ENCODE assay signal across 9 cellular contexts in the genomic region with DNA sequence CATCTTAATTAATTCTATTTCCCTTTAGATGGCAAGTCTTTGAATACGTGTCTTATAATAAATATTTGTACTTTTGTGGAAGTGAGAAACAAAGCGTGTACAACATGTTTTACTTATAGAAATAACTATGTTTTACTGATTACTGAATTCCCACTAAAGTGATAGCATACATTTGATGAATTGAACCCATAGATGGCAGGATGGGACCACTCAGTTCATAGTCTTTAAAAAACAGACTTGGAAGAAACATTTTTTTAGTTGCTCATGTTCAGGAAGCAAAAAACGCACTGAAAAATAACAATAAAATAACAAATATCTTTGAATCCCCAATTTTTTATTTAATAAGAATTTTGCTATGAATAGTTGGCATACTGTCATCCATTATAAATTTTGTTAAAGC.
DNase-seq lines count a peak whose midpoint lies in the region; ATAC-seq and TF ChIP-seq lines count a peak whose summit lies in the region.
"Had no signal": no experiment of that assay in that cellular context is flagged by ENCODE, and none has a peak within 500 bp of the region (broad histone marks: within the 10 kb centered on the region; RNA-seq: fewer than 3 reads in every experiment).

No MANE protein-coding gene starts in this region.

- intact Hi-C loops in aorta (cut with DNase I): no loop called here

- H3K27me3 ChIP-seq in Loucy (ENCODE audit: insufficient read depth, low read length, poor library complexity, severe bottlenecking): no peaks in the 10 kb centered on the region
- no peaks in the 10 kb centered on the region for H3K27me3 ChIP-seq in aorta (ENCODE audit: control insufficient read depth in 1 of 2, insufficient read depth in 2 of 2, low read length in 1 of 2)

- H3K4me1 ChIP-seq in Loucy (ENCODE audit: insufficient read depth, low read length, poor library complexity, severe bottlenecking) (no peaks in the 10 kb centered on the region), aorta (ENCODE audit: control insufficient read depth in 1 of 2, insufficient read depth in 2 of 2, low read length in 2 of 2) (no peaks in the 10 kb centered on the region)

- TF ChIP-seq CTCF in Loucy (conservative IDR thresholded peaks at IDR 0.05; ENCODE audit: low read length): peak; percentile 73
- peak; percentile 59 to 68 for TF ChIP-seq CTCF in brain (conservative IDR thresholded peaks at IDR 0.05)

- no peaks in the 10 kb centered on the region for H3K9me3 Mint-ChIP-seq in brain

- H3K36me3 ChIP-seq in Loucy (ENCODE audit: insufficient read depth, low read length): no peaks in the 10 kb centered on the region
- no peaks in the 10 kb centered on the region for H3K36me3 ChIP-seq in aorta (ENCODE audit: control insufficient read depth in 1 of 2, insufficient read depth in 2 of 2, low read length in 1 of 2)

- no peaks in the 10 kb centered on the region for H3K79me2 ChIP-seq in Loucy (ENCODE audit: insufficient read depth, low read length)

- DNase-seq in DMS153 (lab: John Stamatoyannopoulos, UW): peak; percentile 23
- DNase-seq in medulla oblongata (ENCODE audit: extremely low spot score): peak; percentile 58
- no peak for DNase-seq in aorta
- no peak for DNase-seq in T-helper 1 cell

- H3K9ac ChIP-seq in Loucy (ENCODE audit: low read depth, low read length, poor library complexity, severe bottlenecking): no peak overlapping the region

- 43% methylated on average over 3 of the region's 3 CpGs for WGBS in aorta, 2 donors

- no peak overlapping the region for H3K4me3 Mint-ChIP-seq in brain

- H2AFZ ChIP-seq in Loucy (ENCODE audit: low read length): no peak overlapping the region

- H3K9me3 ChIP-seq in Loucy (ENCODE audit: insufficient read depth, low read depth, low read length): no peaks in the 10 kb centered on the region
- no peaks in the 10 kb centered on the region for H3K9me3 ChIP-seq in aorta (ENCODE audit: control insufficient read depth, low read length)

- no peak overlapping the region for H3K4me2 ChIP-seq in Loucy (ENCODE audit: low read depth, low read length, poor library complexity, severe bottlenecking)

- no peaks in the 10 kb centered on the region for H3F3A ChIP-seq in Loucy (ENCODE audit: low read depth)

- H3K27ac ChIP-seq in aorta (ENCODE audit: low read depth in 1 of 2, low read length in 2 of 2): no peak overlapping the region

- no peaks in the 10 kb centered on the region for H3K27me3 Mint-ChIP-seq in brain

- ATAC-seq in aorta (ENCODE audit: low FRiP score): no peak
- no peak for ATAC-seq in GM19397 (IDR thresholded peaks at IDR 0.05; ENCODE audit: unreplicated experiment)
- ATAC-seq in HG03439 (IDR thresholded peaks at IDR 0.05; ENCODE audit: unreplicated experiment): no peak
- ATAC-seq: K562 had no signal

- no peaks in the 10 kb centered on the region for H3K9me2 ChIP-seq in Loucy (replicated peaks; ENCODE audit: low read depth, low read length)

- H3K36me3 Mint-ChIP-seq in brain: peaks cover 4% of the 10 kb centered on the region

- no peaks in the 10 kb centered on the region for H4K20me1 ChIP-seq in Loucy (ENCODE audit: insufficient read depth, low read length, poor library complexity, severe bottlenecking)

- H3K4me3 ChIP-seq in Loucy (ENCODE audit: low read length, poor library complexity, severe bottlenecking) (no peak overlapping the region), aorta (ENCODE audit: low read length in 2 of 2) (no peak overlapping the region)
- H3K4me3 ChIP-seq: K562 had no signal

- peak overlapping the region in 1 of 5 experiments; percentile 39 for H3K27ac Mint-ChIP-seq in brain

- H3K4me1 Mint-ChIP-seq in brain: peaks cover 23% of the 10 kb centered on the region

Comparison
In these comparisons a context has a peak if more than half of its experiments do, and no peak if none do; other contexts are left out.
1. DNase-seq: peak in DMS153 (single experiment) and medulla oblongata (single experiment); none in aorta (0 of 2) and T-helper 1 cell (0 of 5).